In genomic region chr11:68314886-68315580, GRCh38 we compare ENCODE assay signal across 8 cellular contexts. TPM values are rescaled to one million over a fixed set of nuclear protein-coding genes. Genes with fewer than 3 reads are reported as not detected.
A peak's percentile ranks its signal among the peaks of the same experiment; 100 is the strongest.
DNase-seq lines count a peak whose midpoint lies in the region; ATAC-seq and TF ChIP-seq lines count a peak whose summit lies in the region.

No MANE protein-coding gene starts in this region.

- peak; percentile 75 for DNase-seq in RKO (ENCODE audit: low spot score)
- no peak for DNase-seq in fibroblast of pulmonary artery (ENCODE audit: low read depth)
- peak; percentile 48 to 62 (median 58) for DNase-seq in ovary
- DNase-seq in stimulated activated CD4-positive, alpha-beta T cell treated with anti-CD3 and anti-CD28 coated beads, Interleukin-2, amount 100 ng/mL, for 24 hours = no peak
- DNase-seq in NCI-H1930 (lab: John Stamatoyannopoulos, UW) = no peak

- 11 to 19% (median 13%) methylated on average over 19 of the region's 19 CpGs for WGBS in ovary, 3 donors

- ATAC-seq in GM21360 (IDR thresholded peaks at IDR 0.05; ENCODE audit: unreplicated experiment) (no peak), GM21529 (IDR thresholded peaks at IDR 0.05; ENCODE audit: unreplicated experiment) (no peak)

- H3K27me3 ChIP-seq in DOHH2 (ENCODE audit: control insufficient read depth, low read length) (peaks cover 3% of the 10 kb centered on the region; the same call in 1 of the 2 replicates), ovary (no peaks in the 10 kb centered on the region)

- TF ChIP-seq EP300 in ovary (IDR thresholded peaks at IDR 0.05) = no peak

- H3K27ac ChIP-seq in DOHH2 (ENCODE audit: low read depth, low read length) = no peak overlapping the region
- peak overlapping the region in 1 of 2 donors; percentile 70 for H3K27ac ChIP-seq in ovary

- peaks cover 18% of the 10 kb centered on the region for H3K4me1 ChIP-seq in DOHH2 (ENCODE audit: control insufficient read depth, low read length)
- H3K4me1 ChIP-seq in ovary (ENCODE audit: insufficient read depth) = peaks cover 19% of the 10 kb centered on the region

- H4K20me1 ChIP-seq in DOHH2 (ENCODE audit: control insufficient read depth, insufficient read depth, low read depth, low read length) = no peaks in the 10 kb centered on the region

- peaks cover 5% of the 10 kb centered on the region for H3F3A ChIP-seq in DOHH2 (ENCODE audit: control insufficient read depth, insufficient read depth)

- peak overlapping the region; percentile 90; the same call in 1 of the 2 replicates for H3K4me2 ChIP-seq in DOHH2 (ENCODE audit: low read length)

- H3K36me3 ChIP-seq in DOHH2 (ENCODE audit: control insufficient read depth, low read length) = no peaks in the 10 kb centered on the region
- no peaks in the 10 kb centered on the region for H3K36me3 ChIP-seq in ovary

- TF ChIP-seq CTCF in DOHH2 (IDR thresholded peaks at IDR 0.05; ENCODE audit: low read depth, low read length, poor library complexity, severe bottlenecking) (no peak), fibroblast of pulmonary artery (IDR thresholded peaks at IDR 0.05; ENCODE audit: low read length, missing control alignments) (no peak), ovary (IDR thresholded peaks at IDR 0.05) (no peak)

- no peak overlapping the region for H3K4me3 ChIP-seq in DOHH2 (ENCODE audit: low read length)
- peak overlapping the region; percentile 67 for H3K4me3 ChIP-seq in fibroblast of pulmonary artery (replicated peaks; ENCODE audit: low read depth, low read length)
- H3K4me3 ChIP-seq in ovary = no peak overlapping the region

- TF ChIP-seq POLR2A in ovary (IDR thresholded peaks at IDR 0.05) = no peak

- intact Hi-C loops in ovary (cut with DNase I) = loop anchor here in 1 of 4 donors (10.0 kb wide), 2 partner anchors 60 to 130 kb away; no protein-coding TSS in a partner anchor

- H3K79me2 ChIP-seq in DOHH2 (ENCODE audit: control insufficient read depth, low read length) = peaks cover 54% of the 10 kb centered on the region

- H3K9me2 ChIP-seq in DOHH2 (replicated peaks; ENCODE audit: control insufficient read depth, low read length) = no peaks in the 10 kb centered on the region

- H3K9me3 ChIP-seq in DOHH2 (ENCODE audit: control insufficient read depth, insufficient read depth, low read length) (no peaks in the 10 kb centered on the region), ovary (no peaks in the 10 kb centered on the region)

RNA-seq across cellular contexts. Expression of gene LRP5, which starts 2.6 kb away (rescaled TPM):
- 10 to 100 TPM; 21.8 to 63.8 (median 52.9) TPM for total RNA-seq in ovary
- 10 to 100 TPM in 1 of 2 donors, 1 to 10 TPM in 1; 3.1 to 47.2 TPM for polyA plus RNA-seq in ovary

RNA-seq across cellular contexts. Expression of gene C11orf24, which starts 43.3 kb away (rescaled TPM):
- total RNA-seq in ovary = 10 to 100 TPM; 17.3 to 47.3 (median 34.1) TPM
- polyA plus RNA-seq in ovary = 10 to 100 TPM; 14.7 to 16.1 TPM

Comparison
In these comparisons a context has a peak if more than half of its experiments do, and no peak if none do; other contexts are left out.
1. DNase-seq: peak in RKO (single experiment) and ovary (5 of 5); none in fibroblast of pulmonary artery (single experiment), stimulated activated CD4-positive, alpha-beta T cell treated with anti-CD3 and anti-CD28 coated beads, Interleukin-2, amount 100 ng/mL, for 24 hours (0 of 2) and NCI-H1930 (0 of 2).